19 cellular contexts compared by ENCODE assay signal in the genomic region with DNA sequence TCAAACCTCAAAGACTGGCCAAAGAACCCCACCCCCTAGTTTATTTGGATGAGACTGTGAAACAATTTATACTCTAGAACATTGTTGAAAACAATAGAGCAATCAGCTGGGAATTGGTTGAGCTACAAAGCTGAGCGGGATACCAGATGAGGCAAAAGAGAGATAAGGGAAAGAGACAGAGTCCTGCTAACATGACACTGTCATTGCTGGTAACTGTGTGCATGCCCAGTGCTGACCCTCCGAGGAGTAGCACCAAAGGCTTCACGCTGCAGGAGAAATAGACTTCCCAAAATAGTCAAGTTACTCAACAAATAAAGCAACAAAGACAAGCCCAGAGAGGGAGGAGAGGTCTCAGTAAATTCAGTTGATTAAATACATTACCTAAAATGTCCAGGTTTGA.
DNase-seq lines count a peak whose midpoint lies in the region; ATAC-seq and TF ChIP-seq lines count a peak whose summit lies in the region.
"Had no signal": no experiment of that assay in that cellular context is flagged by ENCODE, and none has a peak within 500 bp of the region (broad histone marks: within the 10 kb centered on the region; RNA-seq: fewer than 3 reads in every experiment).

No MANE protein-coding gene starts in this region.

- peaks cover 14% of the 10 kb centered on the region for H3F3A ChIP-seq in neural progenitor cell (ENCODE audit: low read depth)

- no peak overlapping the region for H3T11ph ChIP-seq in H9 (ENCODE audit: low read length)

- no peak overlapping the region for H4K91ac ChIP-seq in H9 (ENCODE audit: insufficient read length, low read depth, low read length)

- peaks cover 19 to 21% of the 10 kb centered on the region in 2 experiments for H3K4me1 Mint-ChIP-seq in H9
- H3K4me1 Mint-ChIP-seq in neural progenitor cell: no peaks in the 10 kb centered on the region
- H3K4me1 Mint-ChIP-seq: B cell; CD4-positive, CD25-positive, alpha-beta regulatory T cell had no signal

- no peak for TF ChIP-seq CTCF in cardiac muscle cell (IDR thresholded peaks at IDR 0.05; ENCODE audit: low read depth, low read length)
- TF ChIP-seq CTCF in H9 (conservative IDR thresholded peaks at IDR 0.05): no peak
- TF ChIP-seq CTCF in Panc1 (IDR thresholded peaks at IDR 0.05): peak; percentile 16
- TF ChIP-seq CTCF in neural progenitor cell (IDR thresholded peaks at IDR 0.05): no peak
- TF ChIP-seq CTCF in osteoblast (IDR thresholded peaks at IDR 0.05; ENCODE audit: extremely low read depth, low read depth, low read length): no peak

- H3K18ac ChIP-seq in H9 (ENCODE audit: insufficient read length, low read depth, low read length): no peak overlapping the region

- H3K36me3 Mint-ChIP-seq in H9 (ENCODE audit: insufficient read depth in 1 of 3, low read depth in 3 of 3) (peaks cover 0 to 4% (median 2%) of the 10 kb centered on the region in 3 experiments; a peak in 4 of 7 replicates), neural progenitor cell (peaks cover 17% of the 10 kb centered on the region)
- H3K36me3 Mint-ChIP-seq: CD4-positive, CD25-positive, alpha-beta regulatory T cell; CD8-positive, alpha-beta T cell had no signal

- CTCF ChIA-PET in Panc1 (lab: Charles Lee): no interaction called here

- no TSS peak for BruUV-seq in Panc1 (replicated peaks; lab: Mats Ljungman, UMichigan)

- H3K27ac Mint-ChIP-seq in H9 (no peak overlapping the region; a peak in 2 of 7 replicates), neural progenitor cell (no peak overlapping the region)
- H3K27ac Mint-ChIP-seq: B cell; CD4-positive, CD25-positive, alpha-beta regulatory T cell; CD8-positive, alpha-beta T cell had no signal

- in situ Hi-C loops in Panc1 (cut with HindIII; ENCODE audit: low pct_unique_long_range_greater_than_20kb, low sequenced_read_pairs): no loop called here

- no peak overlapping the region for H3K9ac ChIP-seq in H9 (ENCODE audit: extremely low read depth, insufficient read length, low read length)
- H3K9ac ChIP-seq in neural progenitor cell: no peak overlapping the region
- H3K9ac ChIP-seq: BLaER1, GM23248 had no signal

- no peak overlapping the region for H2BK12ac ChIP-seq in H9 (ENCODE audit: insufficient read length, low read depth, low read length)

- H3K4me3 Mint-ChIP-seq in H9: no peak overlapping the region
- no peak overlapping the region for H3K4me3 Mint-ChIP-seq in neural progenitor cell
- H3K4me3 Mint-ChIP-seq: B cell; CD4-positive, CD25-positive, alpha-beta regulatory T cell; CD8-positive, alpha-beta T cell had no signal

- H3K27ac ChIP-seq in cardiac muscle cell: peak overlapping the region; percentile 67
- H3K27ac ChIP-seq in H9 (ENCODE audit: insufficient read length, low read depth, low read length): no peak overlapping the region
- no peak overlapping the region; the same call in 1 of the 2 replicates for H3K27ac ChIP-seq in Panc1 (ENCODE audit: low read length)
- H3K27ac ChIP-seq in neural progenitor cell: peak overlapping the region; percentile 39
- no peak overlapping the region for H3K27ac ChIP-seq in osteoblast (ENCODE audit: low read depth, low read length)
- H3K27ac ChIP-seq: 22Rv1, BLaER1, C4-2B, GM23248 had no signal

- no peak for ATAC-seq in Right ventricle myocardium superior (ENCODE audit: poor library complexity)
- ATAC-seq in Panc1: no peak
- ATAC-seq: CD8-positive, alpha-beta T cell; HCT116 had no signal

- DNase-seq in cardiac muscle cell (ENCODE audit: low read depth in 1 of 2, low spot score in 1 of 2) (no peak), Right ventricle myocardium superior (no peak), H9 (no peak), Panc1 (ENCODE audit: low read depth, low spot score) (no peak), neural progenitor cell (ENCODE audit: low spot score) (no peak), osteoblast (ENCODE audit: insufficient read length, low spot score, missing footprints) (no peak), HUDEP-2 (lab: John Stamatoyannopoulos, UW; ENCODE audit: unreplicated experiment in 76 of 76) (no peak)
- DNase-seq: Caco-2; CD4-positive, CD25-positive, alpha-beta regulatory T cell; CD8-positive, alpha-beta T cell; DMS153; DND-41; GM23248; H7 had no signal

- H3K79me2 ChIP-seq in H9 (ENCODE audit: insufficient read depth, low read length) (peaks cover 3% of the 10 kb centered on the region; the same call in 1 of the 2 replicates), neural progenitor cell (ENCODE audit: low read depth) (peaks cover 91% of the 10 kb centered on the region), osteoblast (ENCODE audit: insufficient read depth, low read length) (peaks cover 85% of the 10 kb centered on the region)

- H3K23ac ChIP-seq in H9 (ENCODE audit: insufficient read length, low read depth, low read length): no peak overlapping the region

- H4K5ac ChIP-seq in H9 (ENCODE audit: insufficient read length, low read depth, low read length): no peak overlapping the region

- H3K4me3 ChIP-seq in cardiac muscle cell: no peak overlapping the region
- no peak overlapping the region for H3K4me3 ChIP-seq in Panc1 (ENCODE audit: low read depth in 2 of 2, low read length in 2 of 2)
- no peak overlapping the region for H3K4me3 ChIP-seq in neural progenitor cell
- H3K4me3 ChIP-seq in osteoblast (ENCODE audit: insufficient read depth, low read length): no peak overlapping the region
- H3K4me3 ChIP-seq: BLaER1, GM23248 had no signal

- H3K56ac ChIP-seq in H9 (ENCODE audit: insufficient read length, low read depth, low read length): no peak overlapping the region

- no CpG with 5 or more reads among the region's 3 CpGs for WGBS in H9 (ENCODE audit: extremely low coverage, insufficient read length, low lambda C conversion rate)

- no peaks in the 10 kb centered on the region for H3K9me3 ChIP-seq in cardiac muscle cell (ENCODE audit: low read depth)
- no peaks in the 10 kb centered on the region for H3K9me3 ChIP-seq in H9 (ENCODE audit: control insufficient read depth, low read depth, low read length)
- H3K9me3 ChIP-seq in Panc1 (ENCODE audit: control insufficient read depth, insufficient read depth, low read depth, low read length): no peaks in the 10 kb centered on the region
- no peaks in the 10 kb centered on the region for H3K9me3 ChIP-seq in neural progenitor cell (ENCODE audit: low read depth)
- no peaks in the 10 kb centered on the region for H3K9me3 ChIP-seq in osteoblast (ENCODE audit: low read depth, low read length)
- H3K9me3 ChIP-seq: BLaER1, Caco-2 had no signal

- H3K4me1 ChIP-seq in cardiac muscle cell (ENCODE audit: low read depth) (peaks cover 12% of the 10 kb centered on the region), H9 (ENCODE audit: insufficient read depth, low read length) (no peaks in the 10 kb centered on the region), Panc1 (ENCODE audit: control insufficient read depth, insufficient read depth, low read length) (peaks cover 12% of the 10 kb centered on the region), neural progenitor cell (peaks cover 19% of the 10 kb centered on the region), osteoblast (ENCODE audit: insufficient read depth, low read length) (peaks cover 30% of the 10 kb centered on the region)
- H3K4me1 ChIP-seq: BLaER1, Caco-2 had no signal

- H2AFZ ChIP-seq in H9 (ENCODE audit: low read length) (no peak overlapping the region), neural progenitor cell (replicated peaks) (no peak overlapping the region), osteoblast (ENCODE audit: low read length) (no peak overlapping the region)
- H2AFZ ChIP-seq: GM23248 had no signal

- no peaks in the 10 kb centered on the region for H3K23me2 ChIP-seq in H9 (ENCODE audit: insufficient read length, low read depth, low read length, poor library complexity, severe bottlenecking)

- H2BK20ac ChIP-seq in H9 (ENCODE audit: low read depth, low read length, poor library complexity, severe bottlenecking): no peak overlapping the region

- no peaks in the 10 kb centered on the region for H3K79me1 ChIP-seq in H9 (ENCODE audit: insufficient read depth, low read depth, low read length, poor library complexity, severe bottlenecking)

- no peaks in the 10 kb centered on the region for H3K27me3 ChIP-seq in cardiac muscle cell
- H3K27me3 ChIP-seq in H9 (ENCODE audit: insufficient read depth, low read length): no peaks in the 10 kb centered on the region
- no peaks in the 10 kb centered on the region for H3K27me3 ChIP-seq in Panc1 (ENCODE audit: control insufficient read depth, insufficient read depth, low read length)
- no peaks in the 10 kb centered on the region for H3K27me3 ChIP-seq in neural progenitor cell
- no peaks in the 10 kb centered on the region for H3K27me3 ChIP-seq in osteoblast (ENCODE audit: insufficient read depth, low read length)
- H3K27me3 ChIP-seq: BLaER1 had no signal

- H3K4me2 ChIP-seq in H9 (ENCODE audit: insufficient read depth, insufficient read length, low read length) (no peak overlapping the region), neural progenitor cell (peak overlapping the region; percentile 14), osteoblast (ENCODE audit: insufficient read depth, low read length) (no peak overlapping the region)
- H3K4me2 ChIP-seq: BLaER1 had no signal

- no peak overlapping the region for H2BK15ac ChIP-seq in H9 (ENCODE audit: low read depth, low read length)

- no peak overlapping the region for H3K4ac ChIP-seq in H9 (ENCODE audit: low read depth, low read length)

- no peak overlapping the region for H4K8ac ChIP-seq in H9 (replicated peaks; ENCODE audit: insufficient read length, low read depth, low read length)

- intact Hi-C loops in Right ventricle myocardium superior (cut with DNase I): no loop called here
- intact Hi-C loops in Panc1 (cut with micrococcal nuclease; ENCODE audit: unreplicated experiment): no loop called here

- H4K20me1 ChIP-seq in H9 (ENCODE audit: control insufficient read depth, insufficient read depth, insufficient read length): no peaks in the 10 kb centered on the region
- H4K20me1 ChIP-seq in neural progenitor cell (ENCODE audit: low read depth): no peaks in the 10 kb centered on the region
- no peaks in the 10 kb centered on the region for H4K20me1 ChIP-seq in osteoblast (ENCODE audit: insufficient read depth, low read length)
- H4K20me1 ChIP-seq: BLaER1 had no signal

- H2BK5ac ChIP-seq in H9 (ENCODE audit: insufficient read length, low read length): no peak overlapping the region

- no peak overlapping the region for H2BK120ac ChIP-seq in H9 (ENCODE audit: low read depth, low read length, poor library complexity, severe bottlenecking)

- H3K36me3 ChIP-seq in cardiac muscle cell (no peaks in the 10 kb centered on the region), Panc1 (ENCODE audit: control insufficient read depth, insufficient read depth, low read length) (no peaks in the 10 kb centered on the region), neural progenitor cell (no peaks in the 10 kb centered on the region), osteoblast (ENCODE audit: insufficient read depth, low read length) (no peaks in the 10 kb centered on the region)
- H3K36me3 ChIP-seq: BLaER1 had no signal

- POLR2A ChIA-PET in Panc1 (lab: Charles Lee): no interaction called here

- peak overlapping the region; percentile 92 for H2AK5ac ChIP-seq in H9 (ENCODE audit: insufficient read length, low read length)

- H3K9me3 Mint-ChIP-seq in H9: no peaks in the 10 kb centered on the region; a peak in 1 of 5 replicates
- H3K9me3 Mint-ChIP-seq in neural progenitor cell: peaks cover 14% of the 10 kb centered on the region
- H3K9me3 Mint-ChIP-seq: CD4-positive, CD25-positive, alpha-beta regulatory T cell; CD8-positive, alpha-beta T cell had no signal

- no peak overlapping the region for H3K14ac ChIP-seq in H9 (ENCODE audit: insufficient read depth, low read length)

- H3K27me3 Mint-ChIP-seq in H9 (ENCODE audit: low read depth) (no peaks in the 10 kb centered on the region), neural progenitor cell (ENCODE audit: insufficient read depth, low read depth) (no peaks in the 10 kb centered on the region)

Comparison
In these comparisons a context has a peak if more than half of its experiments do, and no peak if none do; other contexts are left out.
1. H3K27ac ChIP-seq: peak in cardiac muscle cell (single experiment) and neural progenitor cell (single experiment); none in H9 (single experiment), Panc1 (single experiment) and osteoblast (single experiment).